Comparison of ENCODE assay signal across 24 cellular contexts in genomic region chr11:95142431-95142830, GRCh38.
"Had no signal": no experiment of that assay in that cellular context is flagged by ENCODE, and none has a peak within 500 bp of the region (broad histone marks: within the 10 kb centered on the region; RNA-seq: fewer than 3 reads in every experiment).

No MANE protein-coding gene starts in this region.

- H3K4me3 ChIP-seq: gastroesophageal sphincter, hepatocyte, left ventricle myocardium inferior, lung, mucosa of descending colon, ovary, right lobe of liver, skin epidermis, thoracic aorta, uterus had no signal

- H3K27me3 ChIP-seq: gastroesophageal sphincter, hepatocyte, ovary, right lobe of liver, uterus had no signal

- H3K79me2 ChIP-seq: hepatocyte had no signal

- H3K4me2 ChIP-seq: hepatocyte had no signal

- H3K9me3 ChIP-seq: gastroesophageal sphincter, left ventricle myocardium inferior, mucosa of descending colon, ovary, right lobe of liver, thoracic aorta, uterus had no signal

- H3K36me3 ChIP-seq: gastroesophageal sphincter, left ventricle myocardium inferior, ovary, right lobe of liver, thoracic aorta, uterus had no signal

- FAIRE-seq: endothelial cell of umbilical vein had no signal

- H3K4me1 ChIP-seq: right lobe of liver, uterus had no signal

- DNase-seq: activated CD4-positive, alpha-beta T cell treated with anti-CD3 and anti-CD28 coated beads, Interleukin-2, amount 50 U/mL, for 1 hour; activated CD8-positive, alpha-beta T cell treated with anti-CD3 and anti-CD28 coated beads for 36 hours; activated gamma-delta T cell treated with Interleukin-2 at 50 U/mL for 16 hours; activated naive CD4-positive, alpha-beta T cell treated with anti-CD3 and anti-CD28 coated beads, Interleukin-2, amount 50 U/mL, for 16 hours; activated T-cell treated with anti-CD3 and anti-CD28 coated beads, Interleukin-2, amount 50 U/mL, for 4 hours; caudate nucleus; islet precursor cell; left ventricle myocardium inferior; mucosa of descending colon; ovary; right lobe of liver; stimulated activated CD4-positive, alpha-beta T cell treated with anti-CD3 and anti-CD28 coated beads, Interleukin-4, amount 100 ng/mL, for 24 hours; T1000; uterus had no signal

- H3K27ac ChIP-seq: gastroesophageal sphincter, hepatocyte, left ventricle myocardium inferior, ovary, right lobe of liver, skin epidermis, thoracic aorta, uterus had no signal

- ATAC-seq: activated CD8-positive, alpha-beta T cell treated with anti-CD3 and anti-CD28 coated beads for 36 hours; activated T-cell treated with anti-CD3 and anti-CD28 coated beads, Interleukin-2, amount 50 U/mL, for 4 hours; activated T-helper 17 cell treated with anti-CD3 and anti-CD28 coated beads, Interleukin-2, amount 50 U/mL, for 72 hours; esophagus mucosa; gastroesophageal sphincter; mucosa of descending colon; right lobe of liver; stimulated activated effector memory CD8-positive, alpha-beta T cell treated with anti-CD3 and anti-CD28 coated beads, Interleukin-12 subunit alpha, Interleukin-12 subunit beta, amount 100 ng/mL, for 72 hours; WTC11 had no signal

- H2AFZ ChIP-seq: hepatocyte had no signal
